In genomic region chr19:13953021-13953531, GRCh38 we compare ENCODE assay signal across 1 cellular context.
TF ChIP-seq lines count a peak whose summit lies in the region.

No MANE protein-coding gene starts in this region.

TF ChIP-seq in K562, 482 proteins besides CTCF, POLR2A, EP300 and RAD21 (continued from another document):
- TF ChIP-seq ARID3A (IDR thresholded peaks at IDR 0.05; ENCODE audit: borderline replicate concordance, low read depth, low read length) (no peak), ZBTB49 (CRISPR knock-in tag; IDR thresholded peaks at IDR 0.05; ENCODE audit: borderline replicate concordance) (no peak), SAP30 (IDR thresholded peaks at IDR 0.05; ENCODE audit: borderline replicate concordance, insufficient read depth, low read depth, low read length, poor library complexity, severe bottlenecking) (peak; percentile 38), ZNF830 (CRISPR knock-in tag; IDR thresholded peaks at IDR 0.05) (no peak), ATF1 (CRISPR knock-in tag; IDR thresholded peaks at IDR 0.05) (no peak), ATF1 (tag; IDR thresholded peaks at IDR 0.05) (no peak), HINFP (tag; conservative IDR thresholded peaks at IDR 0.05; ENCODE audit: low read depth) (no peak), POLR2G (IDR thresholded peaks at IDR 0.05; ENCODE audit: low read depth, low read length) (peak; percentile 29; the same call in 1 of the 2 replicates), PBX2 (CRISPR knock-in tag; IDR thresholded peaks at IDR 0.05; ENCODE audit: low read depth) (no peak), PBX2 (tag; conservative IDR thresholded peaks at IDR 0.05; ENCODE audit: low read depth) (no peak), TBP (optimal IDR thresholded peaks at IDR 0.05; ENCODE audit: low read depth, low read length) (peak; percentile 46), CBFB (CRISPR knock-in tag; IDR thresholded peaks at IDR 0.05) (0 out of 2 replicates have a peak, but pooled peaks have one; percentile 27), PRDM10 (IDR thresholded peaks at IDR 0.05; ENCODE audit: partially characterized antibody) (peak; percentile 64), ZBTB9 (CRISPR knock-in tag; IDR thresholded peaks at IDR 0.05) (0 out of 2 replicates have a peak, but pooled peaks have one; percentile 15), STAT5A (IDR thresholded peaks at IDR 0.05; ENCODE audit: borderline replicate concordance, low read length) (no peak), CHD1 (IDR thresholded peaks at IDR 0.05; ENCODE audit: low read length) (peak; percentile 59), HNRNPLL (IDR thresholded peaks at IDR 0.05; ENCODE audit: low read depth, low read length, poor library complexity, severe bottlenecking) (peak; percentile 71), MECOM (CRISPR knock-in tag; IDR thresholded peaks at IDR 0.05) (no peak), HBP1 (CRISPR knock-in tag; IDR thresholded peaks at IDR 0.05) (no peak), DACH1 (IDR thresholded peaks at IDR 0.05; ENCODE audit: partially characterized antibody) (no peak), ESRRB (CRISPR knock-in tag; IDR thresholded peaks at IDR 0.05; ENCODE audit: borderline replicate concordance) (no peak)
